Comparison of ENCODE assay signal across 8 cellular contexts in genomic region chr9:36487482-36488321, GRCh38.
A peak's percentile ranks its signal among the peaks of the same experiment; 100 is the strongest.
DNase-seq lines count a peak whose midpoint lies in the region; TF ChIP-seq lines count a peak whose summit lies in the region.

No MANE protein-coding gene starts in this region.

- peaks cover 42% of the 10 kb centered on the region for H3K79me2 ChIP-seq in MM.1S (ENCODE audit: low read length)

- H3K9me2 ChIP-seq in MM.1S (replicated peaks; ENCODE audit: insufficient read depth, low read length) = no peaks in the 10 kb centered on the region

- H3K4me1 ChIP-seq in MM.1S (ENCODE audit: low read length) = peaks cover 16% of the 10 kb centered on the region
- H3K4me1 ChIP-seq in neutrophil (ENCODE audit: control insufficient read depth in 1 of 2, insufficient read depth in 1 of 2, low read depth in 1 of 2, low read length in 1 of 2) = peaks cover 22 to 25% of the 10 kb centered on the region in 2 experiments

- H3K27me3 ChIP-seq in MM.1S (replicated peaks; ENCODE audit: insufficient read depth, low read length) = no peaks in the 10 kb centered on the region
- H3K27me3 ChIP-seq in neutrophil = peaks cover 11% of the 10 kb centered on the region

- H3K9ac ChIP-seq in MM.1S (ENCODE audit: low read length) = peak overlapping the region; percentile 83

- DNase-seq in GF-D8 (lab: John Stamatoyannopoulos, UW) (peak; percentile 74), HCEC 1CT (peak; percentile 94), MM.1S (peak; percentile 96), SIG-M5 treated with dmso at 0.1 percent for 504 hours (lab: John Stamatoyannopoulos, UW; ENCODE audit: unreplicated experiment) (peak; percentile 86), foreskin melanocyte (peak; percentile 69), substantia nigra (lab: John Stamatoyannopoulos, UW) (peak; percentile 48 to 96 (median 81))
- DNase-seq in activated naive CD4-positive, alpha-beta T cell (lab: John Stamatoyannopoulos, UW) = peak; percentile 79 to 90 (median 88)

- H3K27ac ChIP-seq in MM.1S (ENCODE audit: low read length) (peak overlapping the region; percentile 85), neutrophil (peak overlapping the region; percentile 75), substantia nigra (ENCODE audit: low read depth, low read length, poor library complexity, severe bottlenecking) (peak overlapping the region; percentile 90)

- no peaks in the 10 kb centered on the region for H3K9me3 ChIP-seq in MM.1S (replicated peaks; ENCODE audit: insufficient read depth, low read length)
- no peaks in the 10 kb centered on the region for H3K9me3 ChIP-seq in neutrophil

- peaks cover 9% of the 10 kb centered on the region for H3F3A ChIP-seq in MM.1S (ENCODE audit: insufficient read depth, low read length)

- TF ChIP-seq CTCF in MM.1S (IDR thresholded peaks at IDR 0.05; ENCODE audit: low read length) (no peak), neutrophil (IDR thresholded peaks at IDR 0.05) (peak; percentile 47)

- no peaks in the 10 kb centered on the region for H4K20me1 ChIP-seq in MM.1S (ENCODE audit: insufficient read depth, low read length)

- H2AFZ ChIP-seq in MM.1S (ENCODE audit: low read length) = peak overlapping the region; percentile 98

- H3K4me3 ChIP-seq in MM.1S (ENCODE audit: low read length) (peak overlapping the region; percentile 71), neutrophil (ENCODE audit: low read depth in 1 of 2, low read length in 1 of 2) (peak overlapping the region; percentile 73 to 82)

- H3K36me3 ChIP-seq in MM.1S (replicated peaks; ENCODE audit: insufficient read depth, low read length) (0 out of 2 replicates have a peak, but pooled peaks cover 1% of the 10 kb centered on the region), neutrophil (no peaks in the 10 kb centered on the region)

- H3K4me2 ChIP-seq in MM.1S (ENCODE audit: low read depth, low read length) = peak overlapping the region; percentile 97

Comparison
In these comparisons a context has a peak if more than half of its experiments do, and no peak if none do; other contexts are left out.
1. Peak in every context shown above with its lines: DNase-seq, H3K4me3 ChIP-seq and H3K27ac ChIP-seq.